Comparison of ENCODE assay signal across 10 cellular contexts in genomic region chr20:51023617-51024155, GRCh38. TPM values are rescaled to one million over a fixed set of nuclear protein-coding genes. Genes with fewer than 3 reads are reported as not detected.
DNase-seq lines count a peak whose midpoint lies in the region; ATAC-seq and TF ChIP-seq lines count a peak whose summit lies in the region.
"Had no signal": no experiment of that assay in that cellular context is flagged by ENCODE, and none has a peak within 500 bp of the region (broad histone marks: within the 10 kb centered on the region; RNA-seq: fewer than 3 reads in every experiment).

No MANE protein-coding gene starts in this region.

- ATAC-seq in body of pancreas (peak; percentile 65), left lung (no peak)

- no peak overlapping the region for H3K4me3 ChIP-seq in body of pancreas
- no peak overlapping the region for H3K4me3 ChIP-seq in mesendoderm (ENCODE audit: low read length)
- H3K4me3 ChIP-seq in urinary bladder (ENCODE audit: low read depth, low read length), result peak overlapping the region; percentile 40
- H3K4me3 ChIP-seq in left lung, result no peak overlapping the region

- intact Hi-C loops in body of pancreas (cut with DNase I), result no loop called here
- intact Hi-C loops in left lung (cut with DNase I), result no loop called here

- H3K4ac ChIP-seq in mesendoderm (ENCODE audit: low read depth, low read length), result peak overlapping the region; percentile 66

- peak overlapping the region; percentile 78 for H3K9ac ChIP-seq in mesendoderm (ENCODE audit: low read length)

- H3K18ac ChIP-seq in mesendoderm (ENCODE audit: low read length), result peak overlapping the region; percentile 32

- H3K4me3 Mint-ChIP-seq in activated naive CD4-positive, alpha-beta T cell treated with anti-CD3 and anti-CD28 coated beads, Interleukin-2, amount 10 ng/mL, durations not matched to agents 7 days and 5 days, result peak overlapping the region; percentile 52

- H4K8ac ChIP-seq in mesendoderm (ENCODE audit: low read depth, low read length), result no peak overlapping the region

- H3K36me3 Mint-ChIP-seq in activated naive CD4-positive, alpha-beta T cell treated with anti-CD3 and anti-CD28 coated beads, Interleukin-2, amount 10 ng/mL, durations not matched to agents 7 days and 5 days, result no peaks in the 10 kb centered on the region

- peak overlapping the region; percentile 93 for H3K56ac ChIP-seq in mesendoderm (ENCODE audit: low read length)

- CTCF ChIA-PET in activated naive CD4-positive, alpha-beta T cell treated with anti-CD3 and anti-CD28 coated beads, Interleukin-2, amount 10 ng/mL, durations not matched to agents 7 days and 5 days (lab: Charles Lee), result no interaction called here

- H3K79me2 ChIP-seq in mesendoderm (ENCODE audit: control insufficient read depth, insufficient read depth, low read length), result peaks cover 37% of the 10 kb centered on the region

- no peak overlapping the region for H2BK15ac ChIP-seq in mesendoderm (replicated peaks; ENCODE audit: low read depth)

- peak overlapping the region; percentile 59 for H3K4me2 ChIP-seq in mesendoderm (ENCODE audit: low read length)

- no peak overlapping the region for H2AK5ac ChIP-seq in mesendoderm (ENCODE audit: low read length)

- H3K27ac Mint-ChIP-seq in activated naive CD4-positive, alpha-beta T cell treated with anti-CD3 and anti-CD28 coated beads, Interleukin-2, amount 10 ng/mL, durations not matched to agents 7 days and 5 days, result no peak overlapping the region

- peaks cover 10% of the 10 kb centered on the region for H3K79me1 ChIP-seq in mesendoderm (ENCODE audit: low read length)

- peaks cover 11% of the 10 kb centered on the region for H3K4me1 Mint-ChIP-seq in activated naive CD4-positive, alpha-beta T cell treated with anti-CD3 and anti-CD28 coated beads, Interleukin-2, amount 10 ng/mL, durations not matched to agents 7 days and 5 days

- H3K36me3 ChIP-seq in body of pancreas (replicated peaks in 1 of 2; ENCODE audit: insufficient read depth in 1 of 2, low read depth in 2 of 2), result no peaks in the 10 kb centered on the region
- H3K36me3 ChIP-seq in mesendoderm (ENCODE audit: control insufficient read depth, insufficient read depth, low read length), result no peaks in the 10 kb centered on the region
- H3K36me3 ChIP-seq in urinary bladder (ENCODE audit: insufficient read depth), result no peaks in the 10 kb centered on the region
- no peaks in the 10 kb centered on the region for H3K36me3 ChIP-seq in left lung

- TF ChIP-seq CTCF in body of pancreas (IDR thresholded peaks at IDR 0.05), result no peak
- no peak for TF ChIP-seq CTCF in left lung (IDR thresholded peaks at IDR 0.05)

- H3K27ac ChIP-seq in body of pancreas (peak overlapping the region in 3 of 4 donors; percentile 44 to 77 (median 65)), mesendoderm (ENCODE audit: low read depth, low read length) (no peak overlapping the region), urinary bladder (ENCODE audit: low read depth) (no peak overlapping the region), left lung (no peak overlapping the region)

- H3K27me3 ChIP-seq in body of pancreas (peaks cover 0 to 8% of the 10 kb centered on the region in 2 donors), mesendoderm (ENCODE audit: insufficient read depth, low read length, poor library complexity) (no peaks in the 10 kb centered on the region), left lung (peaks cover 33 to 100% of the 10 kb centered on the region in 2 donors)

- H3K27me3 Mint-ChIP-seq in activated naive CD4-positive, alpha-beta T cell treated with anti-CD3 and anti-CD28 coated beads, Interleukin-2, amount 10 ng/mL, durations not matched to agents 7 days and 5 days, result peaks cover 98% of the 10 kb centered on the region

- WGBS in body of pancreas, 2 donors, result 16 to 23% methylated on average over 13 to 30 of the region's 30 CpGs
- no CpG with 5 or more reads among the region's 30 CpGs for WGBS in mesendoderm (ENCODE audit: extremely low coverage, insufficient coverage, low lambda C conversion rate)
- WGBS in urinary bladder, result 46% methylated on average over 30 of the region's 30 CpGs

- no peak for DNase-seq in activated naive CD4-positive, alpha-beta T cell treated with anti-CD3 and anti-CD28 coated beads, Interleukin-2, amount 10 ng/mL, durations not matched to agents 7 days and 5 days
- no peak for DNase-seq in activated naive CD4-positive, alpha-beta T cell treated with anti-CD3 and anti-CD28 coated beads, Interleukin-2, amount 50 U/mL, for 16 hours
- DNase-seq in body of pancreas, result peak; percentile 32 to 45 (median 44)
- no peak for DNase-seq in mesendoderm
- DNase-seq in NCI-H128 (lab: John Stamatoyannopoulos, UW; ENCODE audit: unreplicated experiment), result no peak
- no peak for DNase-seq in germinal center (ENCODE audit: low spot score)
- no peak for DNase-seq in left lung
- DNase-seq: DMS153; effector memory CD4-positive, alpha-beta T cell had no signal

- H2BK5ac ChIP-seq in mesendoderm (ENCODE audit: low read length), result no peak overlapping the region

- H3K9me3 Mint-ChIP-seq in activated naive CD4-positive, alpha-beta T cell treated with anti-CD3 and anti-CD28 coated beads, Interleukin-2, amount 10 ng/mL, durations not matched to agents 7 days and 5 days, result no peaks in the 10 kb centered on the region

- no peak overlapping the region for H2BK120ac ChIP-seq in mesendoderm (ENCODE audit: low read depth, low read length)

- TF ChIP-seq POLR2A in body of pancreas (IDR thresholded peaks at IDR 0.05), result no peak

- H4K5ac ChIP-seq in mesendoderm (ENCODE audit: low read length), result no peak overlapping the region

- peak overlapping the region; percentile 54 for H3K23ac ChIP-seq in mesendoderm (ENCODE audit: low read length)

- H3K9me3 ChIP-seq in body of pancreas, result no peaks in the 10 kb centered on the region
- H3K9me3 ChIP-seq in left lung, result no peaks in the 10 kb centered on the region

- H3K4me1 ChIP-seq in body of pancreas (peaks cover 17% of the 10 kb centered on the region), mesendoderm (ENCODE audit: control insufficient read depth, low read depth, low read length) (peaks cover 20% of the 10 kb centered on the region), urinary bladder (ENCODE audit: insufficient read depth) (peaks cover 1% of the 10 kb centered on the region), left lung (peaks cover 4 to 14% of the 10 kb centered on the region in 2 donors)

RNA-seq across cellular contexts. Expression of gene KCNG1, which starts 0.8 kb away (rescaled TPM):
- 1 to 10 TPM; 4.9 to 6.2 TPM for total RNA-seq in body of pancreas
- 120 TPM for polyA plus RNA-seq in mesendoderm (2013, experiment 1 of 2)
- 118 TPM for polyA plus RNA-seq in mesendoderm (2013, experiment 2 of 2)
- 5.6 TPM for total RNA-seq in urinary bladder
- polyA plus RNA-seq in urinary bladder, result 8.3 TPM
- under 1 TPM; 0.31 to 0.70 TPM for total RNA-seq in left lung

Comparison
In these comparisons a context has a peak if more than half of its experiments do, and no peak if none do; other contexts are left out.
1. DNase-seq: peak in body of pancreas (4 of 4); none in activated naive CD4-positive, alpha-beta T cell treated with anti-CD3 and anti-CD28 coated beads, Interleukin-2, amount 10 ng/mL, durations not matched to agents 7 days and 5 days (single experiment), activated naive CD4-positive, alpha-beta T cell treated with anti-CD3 and anti-CD28 coated beads, Interleukin-2, amount 50 U/mL, for 16 hours (single experiment), mesendoderm (single experiment), NCI-H128 (single experiment), germinal center (single experiment) and left lung (0 of 2).
2. H3K27ac ChIP-seq: peak in body of pancreas (3 of 4); none in mesendoderm (single experiment), urinary bladder (single experiment) and left lung (0 of 2).